ENCODE assay signal across 6 cellular contexts in genomic region chr18:61082976-61083630, GRCh38.
"Had no signal": no experiment of that assay in that cellular context is flagged by ENCODE, and none has a peak within 500 bp of the region (broad histone marks: within the 10 kb centered on the region; RNA-seq: fewer than 3 reads in every experiment).

No MANE protein-coding gene starts in this region.

- H3K4me3 Mint-ChIP-seq: IgD-negative memory B cell had no signal

- ATAC-seq: HepG2, K562 had no signal

- H3K27me3 Mint-ChIP-seq: IgD-negative memory B cell had no signal

- H3K9me3 Mint-ChIP-seq: IgD-negative memory B cell had no signal

- H3K27ac ChIP-seq: HL-60 had no signal

- H3K4me1 Mint-ChIP-seq: IgD-negative memory B cell had no signal

- DNase-seq: IMR-90, KBM-7 had no signal

- H3K4me3 ChIP-seq: K562 had no signal

- H3K27ac Mint-ChIP-seq: IgD-negative memory B cell had no signal

- H3K36me3 Mint-ChIP-seq: IgD-negative memory B cell had no signal
